20 cellular contexts compared by ENCODE assay signal in genomic region chr10:118613863-118614262, GRCh38. TPM values are rescaled to one million over a fixed set of nuclear protein-coding genes. Genes with fewer than 3 reads are reported as not detected.
"Had no signal": no experiment of that assay in that cellular context is flagged by ENCODE, and none has a peak within 500 bp of the region (broad histone marks: within the 10 kb centered on the region; RNA-seq: fewer than 3 reads in every experiment).

No MANE protein-coding gene starts in this region.

RNA-seq across cellular contexts. Expression of gene PRLHR, which starts 18.4 kb away (rescaled TPM):
- total RNA-seq: activated B cell treated with CpG ODN at 0.5 μM for 24 hours; activated CD4-positive, alpha-beta memory T cell treated with anti-CD3 and anti-CD28 coated beads for 36 hours; activated CD4-positive, alpha-beta T cell treated with anti-CD3 and anti-CD28 coated beads, Interleukin-2, amount 10 ng/mL, durations not matched to agents 24 days and 14 days; activated CD8-positive, alpha-beta memory T cell treated with anti-CD3 and anti-CD28 coated beads for 36 hours; activated CD8-positive, alpha-beta T cell treated with anti-CD3 and anti-CD28 coated beads for 36 hours; activated naive CD4-positive, alpha-beta T cell treated with anti-CD3 and anti-CD28 coated beads for 36 hours; activated naive CD4-positive, alpha-beta T cell treated with anti-CD3 and anti-CD28 coated beads, Interleukin-2, amount 50 U/mL, for 72 hours; activated naive CD8-positive, alpha-beta T cell treated with anti-CD3 and anti-CD28 coated beads for 36 hours; activated T-cell treated with anti-CD3 and anti-CD28 coated beads, Interleukin-2, amount 50 U/mL, for 4 hours; activated T-cell treated with anti-CD3 and anti-CD28 coated beads, Interleukin-2, amount 50 U/mL, for 72 hours; activated T-helper 1 cell treated with anti-CD3 and anti-CD28 coated beads, Interleukin-12 subunit alpha, Interleukin-12 subunit beta, Interleukin-2, Interleukin-4 antibody, amounts not matched to agents 30 ng/mL and 10 ng/mL and 1 ng/mL, durations not matched to agents 14 hours and 24 hours and 36 hours; activated T-helper 17 cell treated with anti-CD3 and anti-CD28 coated beads, Interleukin-2, amount 50 U/mL, for 72 hours; aorta; astrocyte; body of pancreas; breast epithelium; cardiac septum; T-helper 1 cell treated with Interleukin-12 subunit alpha and Interleukin-12 subunit beta and Interleukin-4 antibody, amounts not matched to agents 30 ng/mL and 1 ng/mL, for 36 hours; T-helper 17 cell; T-helper 2 cell treated with Interferon-gamma antibody and Interleukin-4, amounts not matched to agents 100 ng/mL and 5 ng/mL, for 36 hours had no signal
- polyA plus RNA-seq: aorta had no signal
